28 cellular contexts compared by ENCODE assay signal in genomic region chr11:100824041-100824440, GRCh38.
DNase-seq lines count a peak whose midpoint lies in the region; ATAC-seq and TF ChIP-seq lines count a peak whose summit lies in the region.
"Had no signal": no experiment of that assay in that cellular context is flagged by ENCODE, and none has a peak within 500 bp of the region (broad histone marks: within the 10 kb centered on the region; RNA-seq: fewer than 3 reads in every experiment).

No MANE protein-coding gene starts in this region.

- no peak for TF ChIP-seq EP300 in SK-N-SH (IDR thresholded peaks at IDR 0.05; ENCODE audit: borderline replicate concordance in 1 of 2, low read depth in 1 of 2, low read length in 1 of 2)

- H3K18ac ChIP-seq in mesenchymal stem cell (ENCODE audit: low read depth in 1 of 2, low read length in 2 of 2): no peak overlapping the region

- CTCF ChIA-PET in SK-N-SH (lab: Yijun Ruan, JAX): interaction anchor here (0.9 kb wide), 1 partner anchor 247 kb away, joined by 3 read pairs; no protein-coding TSS in a partner anchor

- no peaks in the 10 kb centered on the region for H3K9me3 ChIP-seq in left ventricle myocardium inferior (replicated peaks)
- no peaks in the 10 kb centered on the region for H3K9me3 ChIP-seq in endodermal cell (ENCODE audit: control insufficient read depth, low read length)
- no peaks in the 10 kb centered on the region for H3K9me3 ChIP-seq in mesenchymal stem cell (ENCODE audit: control insufficient read depth, low read length)
- H3K9me3 ChIP-seq in SK-N-SH: no peaks in the 10 kb centered on the region
- no peaks in the 10 kb centered on the region for H3K9me3 ChIP-seq in BE2C
- H3K9me3 ChIP-seq: pancreas, Peyer's patch, SJCRH30 had no signal

- H3K4me1 ChIP-seq in left ventricle myocardium inferior (peaks cover 32% of the 10 kb centered on the region), endodermal cell (ENCODE audit: control insufficient read depth, insufficient read depth, low read length) (peaks cover 38% of the 10 kb centered on the region), mesenchymal stem cell (ENCODE audit: control insufficient read depth, insufficient read depth, low read depth, low read length) (peaks cover 15% of the 10 kb centered on the region), SK-N-SH (ENCODE audit: control insufficient read depth in 1 of 2, insufficient read depth in 2 of 2, low read depth in 1 of 2, low read length in 1 of 2) (no peaks in the 10 kb centered on the region; a peak in 1 of 4 replicates), BE2C (peaks cover 33% of the 10 kb centered on the region)
- H3K4me1 ChIP-seq: pancreas, Peyer's patch had no signal

- H3K36me3 ChIP-seq in left ventricle myocardium inferior (no peaks in the 10 kb centered on the region), endodermal cell (ENCODE audit: control insufficient read depth, insufficient read depth, low read length) (peaks cover 12% of the 10 kb centered on the region), mesenchymal stem cell (ENCODE audit: control insufficient read depth in 1 of 2, insufficient read depth in 2 of 2, low read depth in 1 of 2, low read length in 2 of 2) (no peaks in the 10 kb centered on the region), SK-N-SH (replicated peaks in 1 of 2; ENCODE audit: control insufficient read depth in 1 of 2, insufficient read depth in 2 of 2, low read length in 1 of 2) (no peaks in the 10 kb centered on the region), BE2C (no peaks in the 10 kb centered on the region)
- H3K36me3 ChIP-seq: pancreas, Peyer's patch, SJCRH30, WERI-Rb-1 had no signal

- no peak overlapping the region for H2AK5ac ChIP-seq in mesenchymal stem cell (ENCODE audit: low read length, severe bottlenecking)

- no peaks in the 10 kb centered on the region for H3K79me2 ChIP-seq in SK-N-SH (ENCODE audit: insufficient read depth)

- H3K27me3 ChIP-seq in left ventricle myocardium inferior (ENCODE audit: low read depth) (no peaks in the 10 kb centered on the region), endodermal cell (ENCODE audit: control insufficient read depth, insufficient read depth, low read length, poor library complexity, severe bottlenecking) (no peaks in the 10 kb centered on the region), mesenchymal stem cell (ENCODE audit: control insufficient read depth in 1 of 2, insufficient read depth in 1 of 2, low read length in 2 of 2) (no peaks in the 10 kb centered on the region), SK-N-SH (ENCODE audit: insufficient read depth) (no peaks in the 10 kb centered on the region; the same call in 1 of the 2 replicates), BE2C (no peaks in the 10 kb centered on the region)
- H3K27me3 ChIP-seq: pancreas, Peyer's patch, SJCRH30 had no signal

- H3K4me1 Mint-ChIP-seq in endodermal cell: peaks cover 76% of the 10 kb centered on the region
- H3K4me1 Mint-ChIP-seq: activated naive CD4-positive, alpha-beta T cell treated with anti-CD3 and anti-CD28 coated beads, Interleukin-2, amount 50 U/mL, for 24 hours had no signal

- H3K4me2 ChIP-seq in mesenchymal stem cell (ENCODE audit: low read length, poor library complexity, severe bottlenecking): no peak overlapping the region
- H3K4me2 ChIP-seq in SK-N-SH: no peak overlapping the region

- H2BK5ac ChIP-seq in mesenchymal stem cell (ENCODE audit: low read depth, low read length, poor library complexity, severe bottlenecking): no peak overlapping the region

- TF ChIP-seq CTCF in left ventricle myocardium inferior (IDR thresholded peaks at IDR 0.05; ENCODE audit: borderline replicate concordance) (no peak), endodermal cell (conservative IDR thresholded peaks at IDR 0.05) (no peak), SK-N-SH (IDR thresholded peaks at IDR 0.05) (no peak), BE2C (IDR thresholded peaks at IDR 0.05; ENCODE audit: low read depth, low read length) (no peak)

- no peak overlapping the region for H2BK15ac ChIP-seq in mesenchymal stem cell (ENCODE audit: low read depth, poor library complexity, severe bottlenecking)

- H2AFZ ChIP-seq in mesenchymal stem cell (ENCODE audit: low read depth, low read length) (no peak overlapping the region), SK-N-SH (ENCODE audit: low read depth) (no peak overlapping the region)

- no peak for DNase-seq in left ventricle myocardium inferior
- no peak for DNase-seq in left cardiac atrium
- DNase-seq in endodermal cell: no peak
- no peak for DNase-seq in mesenchymal stem cell
- no peak for DNase-seq in NCI-H2171 treated with DMSO at 0.1 percent for 48 hours (lab: John Stamatoyannopoulos, UW)
- no peak for DNase-seq in SK-N-SH
- no peak for DNase-seq in BE2C
- DNase-seq: activated CD4-positive, alpha-beta T cell treated with anti-CD3 and anti-CD28 coated beads for 48 hours; activated CD8-positive, alpha-beta memory T cell treated with anti-CD3 and anti-CD28 coated beads for 24 hours; activated T-cell treated with anti-CD3 and anti-CD28 coated beads for 4 hours; amygdala; CD4-positive, alpha-beta T cell; effector CD8-positive, alpha-beta T cell; H7; NCI-H146; pancreas; Peyer's patch; SJCRH30; stimulated activated naive B cell treated with anti-CD40 and anti-IgM and Interleukin-4, amounts not matched to agents 10 μg/mL and 1 μg/mL and 100 μg/mL, for 72 hours; T-helper 9 cell; WERI-Rb-1 had no signal

- 89% methylated on average over 1 of the region's 1 CpG; no CpG with 5 or more reads in 1 of the 2 experiments for WGBS in endodermal cell (ENCODE audit: insufficient coverage in 1 of 2, insufficient read length in 1 of 2), 2 experiments
- 71% methylated on average over 1 of the region's 1 CpG for WGBS in mesenchymal stem cell
- 22% methylated on average over 1 of the region's 1 CpG for WGBS in SK-N-SH (ENCODE audit: low lambda C conversion rate)

- no peak overlapping the region for H3K4ac ChIP-seq in mesenchymal stem cell (ENCODE audit: low read depth in 1 of 2, low read length in 2 of 2)

- intact Hi-C loops in left ventricle myocardium inferior (cut with micrococcal nuclease) (loop anchor here (10.0 kb wide), 1 partner anchor 139 kb away; the partner anchor contains the start of gene ARHGAP42), left cardiac atrium (cut with DNase I) (no loop called here)

- no peaks in the 10 kb centered on the region for H3K9me3 Mint-ChIP-seq in endodermal cell
- H3K9me3 Mint-ChIP-seq: activated T-helper 2 cell treated with anti-CD3 and anti-CD28 coated beads, Interferon-gamma antibody, Interleukin-2, Interleukin-4, amounts not matched to agents 10 μg/mL and 5 μg/mL and 100 μg/mL, durations not matched to agents 14 hours and 24 hours and 36 hours; natural killer cell treated with Interleukin-12 subunit alpha and Interleukin-12 subunit beta and Interleukin-15 and Interleukin-18, amount 100 ng/mL, for 72 hours; stimulated activated naive B cell treated with anti-CD40 and anti-IgM and Interleukin-4, amounts not matched to agents 10 μg/mL and 1 μg/mL and 100 μg/mL, for 72 hours had no signal

- H3K27ac ChIP-seq in left ventricle myocardium inferior (replicated peaks) (peak overlapping the region; percentile 65), endodermal cell (ENCODE audit: low read depth, low read length) (no peak overlapping the region), mesenchymal stem cell (ENCODE audit: low read length, poor library complexity, severe bottlenecking) (peak overlapping the region; percentile 54), SK-N-SH (ENCODE audit: low read depth in 2 of 2, low read length in 1 of 2) (no peak overlapping the region)
- H3K27ac ChIP-seq: coronary artery, pancreas, Peyer's patch, WERI-Rb-1 had no signal

- H3K4me3 Mint-ChIP-seq in endodermal cell: no peak overlapping the region
- H3K4me3 Mint-ChIP-seq: activated naive CD4-positive, alpha-beta T cell treated with anti-CD3 and anti-CD28 coated beads, Interleukin-2, amount 50 U/mL, for 24 hours; CD4-positive, alpha-beta T cell; natural killer cell treated with Interleukin-12 subunit alpha and Interleukin-12 subunit beta and Interleukin-15 and Interleukin-18, amount 100 ng/mL, for 72 hours; stimulated activated naive B cell treated with anti-CD40 and anti-IgM and Interleukin-4, amounts not matched to agents 10 μg/mL and 1 μg/mL and 100 μg/mL, for 72 hours had no signal

- no peak overlapping the region for H3K14ac ChIP-seq in mesenchymal stem cell (ENCODE audit: low read length in 2 of 2)

- H3K9ac ChIP-seq in endodermal cell (ENCODE audit: extremely low read depth, low read length, poor library complexity, severe bottlenecking) (no peak overlapping the region), mesenchymal stem cell (ENCODE audit: low read length) (peak overlapping the region; percentile 65), SK-N-SH (no peak overlapping the region)

- peaks cover 11% of the 10 kb centered on the region for H3K79me1 ChIP-seq in mesenchymal stem cell (replicated peaks; ENCODE audit: low read length, poor library complexity, severe bottlenecking)

- no peaks in the 10 kb centered on the region for H3F3A ChIP-seq in SK-N-SH (replicated peaks; ENCODE audit: insufficient read depth)

- POLR2A ChIA-PET in SK-N-SH (lab: Yijun Ruan, JAX): no interaction called here

- H3K4me3 ChIP-seq in left ventricle myocardium inferior (no peak overlapping the region), endodermal cell (ENCODE audit: low read length) (no peak overlapping the region), mesenchymal stem cell (ENCODE audit: insufficient read depth in 1 of 2, low read depth in 1 of 2, low read length in 2 of 2) (no peak overlapping the region), SK-N-SH (ENCODE audit: low read depth in 2 of 2, low read length in 1 of 2) (no peak overlapping the region), BE2C (ENCODE audit: low read depth, low read length) (no peak overlapping the region)
- H3K4me3 ChIP-seq: coronary artery, lung, pancreas, Peyer's patch, SJCRH30, skin epidermis had no signal

- no peak overlapping the region for H2BK120ac ChIP-seq in mesenchymal stem cell (ENCODE audit: low read depth, low read length)

- no peak overlapping the region for H4K8ac ChIP-seq in mesenchymal stem cell (ENCODE audit: low read length)

- no peaks in the 10 kb centered on the region for H4K20me1 ChIP-seq in SK-N-SH (ENCODE audit: insufficient read depth)

- H4K91ac ChIP-seq in mesenchymal stem cell (ENCODE audit: low read length): no peak overlapping the region

- TF ChIP-seq RAD21 in SK-N-SH (IDR thresholded peaks at IDR 0.05; ENCODE audit: low read length): no peak

- H3K27ac Mint-ChIP-seq in endodermal cell: peak overlapping the region; percentile 33
- H3K27ac Mint-ChIP-seq: activated naive CD4-positive, alpha-beta T cell treated with anti-CD3 and anti-CD28 coated beads, Interleukin-2, amount 50 U/mL, for 24 hours; activated T-helper 2 cell treated with anti-CD3 and anti-CD28 coated beads, Interferon-gamma antibody, Interleukin-2, Interleukin-4, amounts not matched to agents 10 μg/mL and 5 μg/mL and 100 μg/mL, durations not matched to agents 14 hours and 24 hours and 36 hours; CD4-positive, alpha-beta T cell; natural killer cell treated with Interleukin-12 subunit alpha and Interleukin-12 subunit beta and Interleukin-15 and Interleukin-18, amount 100 ng/mL, for 72 hours; stimulated activated naive B cell treated with anti-CD40 and anti-IgM and Interleukin-4, amounts not matched to agents 10 μg/mL and 1 μg/mL and 100 μg/mL, for 72 hours had no signal

- no peaks in the 10 kb centered on the region for H3K27me3 Mint-ChIP-seq in endodermal cell (ENCODE audit: insufficient read depth)
- H3K27me3 Mint-ChIP-seq: activated naive CD4-positive, alpha-beta T cell treated with anti-CD3 and anti-CD28 coated beads, Interleukin-2, amount 50 U/mL, for 24 hours; CD4-positive, alpha-beta T cell; natural killer cell treated with Interleukin-12 subunit alpha and Interleukin-12 subunit beta and Interleukin-15 and Interleukin-18, amount 100 ng/mL, for 72 hours; stimulated activated naive B cell treated with anti-CD40 and anti-IgM and Interleukin-4, amounts not matched to agents 10 μg/mL and 1 μg/mL and 100 μg/mL, for 72 hours had no signal

- H2BK12ac ChIP-seq in mesenchymal stem cell (ENCODE audit: low read length in 2 of 2): no peak overlapping the region

- H3K36me3 Mint-ChIP-seq in endodermal cell (ENCODE audit: low read depth): peaks cover 3% of the 10 kb centered on the region
- H3K36me3 Mint-ChIP-seq: activated naive CD4-positive, alpha-beta T cell treated with anti-CD3 and anti-CD28 coated beads, Interleukin-2, amount 50 U/mL, for 24 hours; natural killer cell treated with Interleukin-12 subunit alpha and Interleukin-12 subunit beta and Interleukin-15 and Interleukin-18, amount 100 ng/mL, for 72 hours; stimulated activated naive B cell treated with anti-CD40 and anti-IgM and Interleukin-4, amounts not matched to agents 10 μg/mL and 1 μg/mL and 100 μg/mL, for 72 hours had no signal

- no peak overlapping the region for H3K23ac ChIP-seq in mesenchymal stem cell (ENCODE audit: low read length in 2 of 2)

- no peaks in the 10 kb centered on the region for H3K9me2 ChIP-seq in SK-N-SH

- ATAC-seq in left cardiac atrium (no peak), HG03175 (IDR thresholded peaks at IDR 0.05; ENCODE audit: unreplicated experiment) (no peak)
- ATAC-seq: natural killer cell treated with Interleukin-12 subunit alpha and Interleukin-12 subunit beta and Interleukin-15 and Interleukin-18, amount 100 ng/mL, for 72 hours; pancreas; stimulated activated naive B cell treated with anti-CD40 and anti-IgM and Interleukin-4, amounts not matched to agents 10 μg/mL and 1 μg/mL and 100 μg/mL, for 72 hours had no signal

Comparison
In these comparisons a context has a peak if more than half of its experiments do, and no peak if none do; other contexts are left out.
1. H3K27ac ChIP-seq: peak in left ventricle myocardium inferior (single experiment) and mesenchymal stem cell (single experiment); none in endodermal cell (single experiment) and SK-N-SH (0 of 2).